Comparison of ENCODE assay signal across 18 cellular contexts in the genomic region with DNA sequence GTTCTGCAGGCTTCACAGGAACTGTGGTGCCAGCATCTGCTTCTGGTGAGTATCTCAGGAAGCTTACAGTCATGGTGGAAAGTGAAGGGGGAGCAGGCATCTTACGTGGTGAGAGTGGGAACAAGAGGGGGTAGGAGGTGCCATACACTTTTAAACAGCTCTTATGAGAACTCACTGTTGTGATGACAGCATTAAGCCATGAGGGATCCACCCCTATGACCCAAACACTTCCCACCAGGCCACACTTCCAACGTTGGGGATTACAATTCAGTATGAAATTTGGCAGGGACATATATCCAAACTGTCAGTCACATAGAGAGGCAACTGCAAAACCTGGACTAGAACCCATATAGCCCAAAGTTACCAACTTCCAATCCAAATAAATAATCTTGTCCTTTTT. TPM values are rescaled to one million over a fixed set of nuclear protein-coding genes. Genes with fewer than 3 reads are reported as not detected.
A peak's percentile ranks its signal among the peaks of the same experiment; 100 is the strongest.
DNase-seq lines count a peak whose midpoint lies in the region; ATAC-seq and TF ChIP-seq lines count a peak whose summit lies in the region.
"Had no signal": no experiment of that assay in that cellular context is flagged by ENCODE, and none has a peak within 500 bp of the region (broad histone marks: within the 10 kb centered on the region; RNA-seq: fewer than 3 reads in every experiment).

No MANE protein-coding gene starts in this region.

- H2AFZ ChIP-seq in osteoblast (ENCODE audit: low read length) = no peak overlapping the region
- H2AFZ ChIP-seq: PC-9 had no signal

- no peaks in the 10 kb centered on the region for H3K4me1 ChIP-seq in heart right ventricle
- H3K4me1 ChIP-seq in osteoblast (ENCODE audit: insufficient read depth, low read length) = no peaks in the 10 kb centered on the region
- H3K4me1 ChIP-seq: A549 had no signal

- H3K9me3 ChIP-seq in heart right ventricle = no peaks in the 10 kb centered on the region
- H3K9me3 ChIP-seq in osteoblast (ENCODE audit: low read depth, low read length) = no peaks in the 10 kb centered on the region
- H3K9me3 ChIP-seq: A549 had no signal

- no peak for TF ChIP-seq CTCF in heart right ventricle (IDR thresholded peaks at IDR 0.05)
- no peak for TF ChIP-seq CTCF in fibroblast of mammary gland (conservative IDR thresholded peaks at IDR 0.05; ENCODE audit: control insufficient read depth, insufficient read depth, low read depth, low read length)
- TF ChIP-seq CTCF in osteoblast (IDR thresholded peaks at IDR 0.05; ENCODE audit: extremely low read depth, low read depth, low read length) = no peak

- no peaks in the 10 kb centered on the region for H4K20me1 ChIP-seq in osteoblast (ENCODE audit: insufficient read depth, low read length)

- H3K27me3 ChIP-seq in heart right ventricle (no peaks in the 10 kb centered on the region), osteoblast (ENCODE audit: insufficient read depth, low read length) (no peaks in the 10 kb centered on the region)

- ATAC-seq in Right ventricle myocardium superior (ENCODE audit: poor library complexity) (peak; percentile 29), heart right ventricle (no peak), left lobe of liver (no peak), HG03565 (IDR thresholded peaks at IDR 0.05; ENCODE audit: unreplicated experiment) (no peak)
- ATAC-seq: A549, HepG2 had no signal

- intact Hi-C loops in Right ventricle myocardium superior (cut with DNase I) = no loop called here
- intact Hi-C loops in heart right ventricle (cut with DNase I) = no loop called here

- WGBS in heart right ventricle, 2 donors = 42 to 44% methylated on average over 2 of the region's 2 CpGs

- peaks cover 0 to 30% (median 0%) of the 10 kb centered on the region in 9 donors for H3K36me3 ChIP-seq in heart right ventricle
- no peaks in the 10 kb centered on the region for H3K36me3 ChIP-seq in osteoblast (ENCODE audit: insufficient read depth, low read length)

- peak overlapping the region in 1 of 10 donors; percentile 7 for H3K27ac ChIP-seq in heart right ventricle
- H3K27ac ChIP-seq in osteoblast (ENCODE audit: low read depth, low read length) = peak overlapping the region; percentile 56
- H3K27ac ChIP-seq: A549, C4-2B, PC-9 had no signal

- H3K4me2 ChIP-seq in osteoblast (ENCODE audit: insufficient read depth, low read length) = no peak overlapping the region
- H3K4me2 ChIP-seq: A549, PC-9 had no signal

- H3K79me2 ChIP-seq in osteoblast (ENCODE audit: insufficient read depth, low read length) = no peaks in the 10 kb centered on the region

- DNase-seq in Right ventricle myocardium superior = no peak
- no peak for DNase-seq in heart right ventricle
- peak; percentile 57 for DNase-seq in fibroblast of mammary gland (ENCODE audit: low read depth)
- no peak for DNase-seq in osteoblast (ENCODE audit: insufficient read length, low spot score, missing footprints)
- DNase-seq in retina = no peak
- DNase-seq in left lobe of liver (ENCODE audit: low spot score) = no peak
- no peak for DNase-seq in stimulated activated naive CD4-positive, alpha-beta T cell (lab: John Stamatoyannopoulos, UW)
- DNase-seq: DMS153, GOT3, KG1, NCI-H1417 treated with DMSO at 0.1 percent for 48 hours, NCI-H2081, NCI-H82, PC-9 had no signal

- H3K4me3 ChIP-seq in heart right ventricle (no peak overlapping the region), fibroblast of mammary gland (ENCODE audit: control insufficient read depth, low read depth, low read length) (no peak overlapping the region), osteoblast (ENCODE audit: insufficient read depth, low read length) (no peak overlapping the region)
- H3K4me3 ChIP-seq: A549, PC-9 had no signal

RNA-seq across cellular contexts. Expression of a gene that starts 43.1 kb away (rescaled TPM):
- not detected for total RNA-seq in Right ventricle myocardium superior
- under 1 TPM in 1 of 10 donors, not detected in 9; 0.17 TPM for total RNA-seq in heart right ventricle
- polyA plus RNA-seq in heart right ventricle = under 1 TPM in 1 of 2 donors, not detected in 1; 0.01 TPM
- total RNA-seq in osteoblast = not detected in 2 replicates
- total RNA-seq in left lobe of liver = not detected
- total RNA-seq: PC-9 had no signal

RNA-seq across cellular contexts. Expression of a gene that starts 53.1 kb away (rescaled TPM):
- total RNA-seq in Right ventricle myocardium superior (16.8 TPM), heart right ventricle (10 to 100 TPM in 8 of 10 donors, 1 to 10 TPM in 2; 8.9 to 38.4 (median 13.1) TPM), osteoblast (81.4 and 108 TPM in 2 replicates), left lobe of liver (72.5 TPM)
- 10 to 100 TPM in 1 of 2 donors, 1 to 10 TPM in 1; 8.6 to 14.0 TPM for polyA plus RNA-seq in heart right ventricle
